Comparison of ENCODE assay signal across 8 cellular contexts in genomic region chr1:37476087-37476452, GRCh38. TPM values are rescaled to one million over a fixed set of nuclear protein-coding genes. Genes with fewer than 3 reads are reported as not detected.
DNase-seq lines count a peak whose midpoint lies in the region; ATAC-seq, FAIRE-seq and TF ChIP-seq lines count a peak whose summit lies in the region.

No MANE protein-coding gene starts in this region.

- H3K4me1 Mint-ChIP-seq in nephron progenitor cell, result peaks cover 57% of the 10 kb centered on the region

- no peak overlapping the region for H3K27ac Mint-ChIP-seq in nephron progenitor cell

- no peaks in the 10 kb centered on the region for H3K36me3 Mint-ChIP-seq in nephron progenitor cell (ENCODE audit: low read depth)

- no peaks in the 10 kb centered on the region for H3K9me2 ChIP-seq in MM.1S (replicated peaks; ENCODE audit: insufficient read depth, low read length)

- FAIRE-seq in frontal cortex (lab: Jason Lieb, UNC), result no peak

- H3K9me3 ChIP-seq in MM.1S (replicated peaks; ENCODE audit: insufficient read depth, low read length) (no peaks in the 10 kb centered on the region), colonic mucosa (no peaks in the 10 kb centered on the region)

- H3K36me3 ChIP-seq in MM.1S (replicated peaks; ENCODE audit: insufficient read depth, low read length), result peaks cover 12% of the 10 kb centered on the region
- peaks cover 7% of the 10 kb centered on the region for H3K36me3 ChIP-seq in colonic mucosa

- H3K4me1 ChIP-seq in MM.1S (ENCODE audit: low read length) (peaks cover 29% of the 10 kb centered on the region), colonic mucosa (peaks cover 26% of the 10 kb centered on the region)

- intact Hi-C loops in colonic mucosa (cut with DNase I), result no loop called here

- H2AFZ ChIP-seq in MM.1S (ENCODE audit: low read length), result no peak overlapping the region

- H3K27ac ChIP-seq in C4-2B, result peak overlapping the region; percentile 87
- H3K27ac ChIP-seq in MM.1S (ENCODE audit: low read length), result peak overlapping the region; percentile 87; the same call in 1 of the 2 replicates
- H3K27ac ChIP-seq in colonic mucosa, result peak overlapping the region; percentile 94

- H3K4me3 ChIP-seq in MM.1S (ENCODE audit: low read length) (peak overlapping the region; percentile 99), colonic mucosa (peak overlapping the region; percentile 92)

- peak overlapping the region; percentile 93 for H3K9ac ChIP-seq in MM.1S (ENCODE audit: low read length)
- peak overlapping the region; percentile 96 to 99 for H3K9ac ChIP-seq in colonic mucosa (ENCODE audit: low read depth in 2 of 2, low read length in 2 of 2)

- no peak for DNase-seq in MM.1S
- no peak for DNase-seq in colonic mucosa
- DNase-seq in nephron progenitor cell, result no peak
- DNase-seq in frontal cortex (ENCODE audit: low spot score in 2 of 2), result no peak

- peak overlapping the region; percentile 99 for H3K4me2 ChIP-seq in MM.1S (ENCODE audit: low read depth, low read length)

- peaks cover 40% of the 10 kb centered on the region for H3F3A ChIP-seq in MM.1S (ENCODE audit: insufficient read depth, low read length)

- ATAC-seq in GM21390 (IDR thresholded peaks at IDR 0.05; ENCODE audit: unreplicated experiment) (no peak), HG03045 (IDR thresholded peaks at IDR 0.05; ENCODE audit: unreplicated experiment) (no peak), GM18907 (IDR thresholded peaks at IDR 0.05; ENCODE audit: unreplicated experiment) (no peak)

- H3K4me3 Mint-ChIP-seq in nephron progenitor cell, result peak overlapping the region; percentile 66

- no peaks in the 10 kb centered on the region for H3K9me3 Mint-ChIP-seq in nephron progenitor cell

- H4K20me1 ChIP-seq in MM.1S (ENCODE audit: insufficient read depth, low read length), result peaks cover 22% of the 10 kb centered on the region; the same call in 1 of the 2 replicates

- no peaks in the 10 kb centered on the region for H3K27me3 ChIP-seq in MM.1S (replicated peaks; ENCODE audit: insufficient read depth, low read length)
- H3K27me3 ChIP-seq in colonic mucosa, result no peaks in the 10 kb centered on the region

- TF ChIP-seq CTCF in C4-2B (conservative IDR thresholded peaks at IDR 0.05), result no peak
- TF ChIP-seq CTCF in MM.1S (IDR thresholded peaks at IDR 0.05; ENCODE audit: low read length), result no peak
- no peak for TF ChIP-seq CTCF in colonic mucosa (IDR thresholded peaks at IDR 0.05)
- no peak for TF ChIP-seq CTCF in nephron progenitor cell (IDR thresholded peaks at IDR 0.05)

- peaks cover 39% of the 10 kb centered on the region for H3K27me3 Mint-ChIP-seq in nephron progenitor cell (ENCODE audit: low read depth, poor library complexity)

- peaks cover 75% of the 10 kb centered on the region for H3K79me2 ChIP-seq in MM.1S (ENCODE audit: low read length)

RNA-seq across cellular contexts. Expression of gene ZC3H12A, which starts 1.7 kb away (rescaled TPM):
- total RNA-seq in colonic mucosa (10 to 100 TPM; 18.2 to 35.4 TPM), frontal cortex (0.41 TPM)

RNA-seq across cellular contexts. Expression of gene MEAF6, which starts 38.5 kb away (rescaled TPM):
- total RNA-seq in colonic mucosa (10 to 100 TPM; 32.9 to 40.6 TPM), frontal cortex (147 TPM)

Comparison
In these comparisons a context has a peak if more than half of its experiments do, and no peak if none do; other contexts are left out.
1. RNA of gene ZC3H12A, which starts 1.7 kb away (total RNA-seq): 18.2 to 35.4 TPM in colonic mucosa; 0.41 TPM in frontal cortex (single experiment); every median in the first group is over 10 times any median in the second.
2. Peak in every context shown above with its lines, with median percentiles within 50 percentile points of each other: H3K27ac ChIP-seq.